13 cellular contexts compared by ENCODE assay signal in genomic region chr5:143214890-143215289, GRCh38.
"Had no signal": no experiment of that assay in that cellular context is flagged by ENCODE, and none has a peak within 500 bp of the region (broad histone marks: within the 10 kb centered on the region; RNA-seq: fewer than 3 reads in every experiment).

No MANE protein-coding gene starts in this region.

- H3K27ac ChIP-seq: gastroesophageal sphincter, skin epidermis, transverse colon had no signal

- H3K9me3 ChIP-seq: gastroesophageal sphincter, transverse colon had no signal

- H3K27me3 ChIP-seq: gastroesophageal sphincter, transverse colon had no signal

- H3K4me3 ChIP-seq: gastroesophageal sphincter, skin epidermis, transverse colon had no signal

- DNase-seq: activated CD4-positive, alpha-beta T cell treated with anti-CD3 and anti-CD28 coated beads for 1 hour; activated CD4-positive, alpha-beta T cell treated with anti-CD3 and anti-CD28 coated beads, Interleukin-2, amount 50 U/mL, for 48 hours; activated naive CD4-positive, alpha-beta T cell treated with anti-CD3 and anti-CD28 coated beads, Interleukin-2, amount 50 U/mL, for 16 hours; kidney; occipital lobe; stimulated activated CD4-positive, alpha-beta T cell treated with anti-CD3 and anti-CD28 coated beads, Interleukin-15, amount 100 ng/mL, for 24 hours; stimulated activated CD4-positive, alpha-beta T cell treated with anti-CD3 and anti-CD28 coated beads, Interleukin-4, amount 100 ng/mL, for 1 hour; stimulated activated naive CD4-positive, alpha-beta T cell treated with Interleukin-2 at 50 U/mL for 16 hours; substantia nigra; transverse colon had no signal

- H3K36me3 ChIP-seq: transverse colon had no signal

- ATAC-seq: gastroesophageal sphincter; natural killer cell treated with Interleukin-12 subunit alpha and Interleukin-12 subunit beta and Interleukin-15 and Interleukin-18, amount 100 ng/mL, for 72 hours had no signal

- H3K27me3 Mint-ChIP-seq: natural killer cell treated with Interleukin-12 subunit alpha and Interleukin-12 subunit beta and Interleukin-15 and Interleukin-18, amount 100 ng/mL, for 72 hours had no signal

- H3K9me3 Mint-ChIP-seq: natural killer cell treated with Interleukin-12 subunit alpha and Interleukin-12 subunit beta and Interleukin-15 and Interleukin-18, amount 100 ng/mL, for 72 hours had no signal
